11 cellular contexts compared by ENCODE assay signal in genomic region chr3:195100903-195101591, GRCh38.
DNase-seq lines count a peak whose midpoint lies in the region; ATAC-seq and TF ChIP-seq lines count a peak whose summit lies in the region.
"Had no signal": no experiment of that assay in that cellular context is flagged by ENCODE, and none has a peak within 500 bp of the region (broad histone marks: within the 10 kb centered on the region; RNA-seq: fewer than 3 reads in every experiment).

No MANE protein-coding gene starts in this region.

- ATAC-seq in aorta (ENCODE audit: low FRiP score): no peak

- H3K4me3 ChIP-seq in mammary epithelial cell (replicated peaks in 1 of 3; ENCODE audit: insufficient read depth in 1 of 3, low read depth in 2 of 3, low read length in 3 of 3) (no peak overlapping the region), SK-N-MC (peak overlapping the region; percentile 57), left ventricle myocardium inferior (no peak overlapping the region), aorta (ENCODE audit: low read length in 2 of 2) (no peak overlapping the region), vagina (no peak overlapping the region)
- H3K4me3 ChIP-seq: tibial nerve had no signal

- DNase-seq in MCF 10A (ENCODE audit: unreplicated experiment) (peak; percentile 77), mammary epithelial cell (no peak), SK-N-MC (ENCODE audit: low read depth, low spot score) (peak; percentile 84), left ventricle myocardium inferior (peak; percentile 80), aorta (peak; percentile 61 to 73), activated gamma-delta T cell (lab: John Stamatoyannopoulos, UW) (no peak), vagina (ENCODE audit: extremely low spot score in 2 of 2) (no peak)
- DNase-seq in activated CD8-positive, alpha-beta memory T cell treated with anti-CD3 and anti-CD28 coated beads, Interleukin-2, amount 50 U/mL, for 48 hours: no peak
- DNase-seq: activated naive CD4-positive, alpha-beta T cell; DND-41 had no signal

- H3K27ac Mint-ChIP-seq in MCF 10A (ENCODE audit: low read depth, unreplicated experiment): peak overlapping the region; percentile 92

- BruUV-seq in MCF 10A (replicated peaks; lab: Mats Ljungman, UMichigan) (no TSS peak), mammary epithelial cell (replicated peaks; lab: Mats Ljungman, UMichigan) (no TSS peak)

- dilution Hi-C loops in mammary epithelial cell (cut with HindIII; ENCODE audit: low sequenced_read_pairs): no loop called here

- intact Hi-C loops in MCF 10A (cut with micrococcal nuclease): loop anchor here (10.0 kb wide), 1 partner anchor 96 kb away; no protein-coding TSS in a partner anchor
- intact Hi-C loops in mammary epithelial cell (cut with micrococcal nuclease): loop anchor here (10.0 kb wide), 2 partner anchors 226 to 336 kb away; no protein-coding TSS in a partner anchor
- intact Hi-C loops in left ventricle myocardium inferior (cut with micrococcal nuclease): no loop called here
- intact Hi-C loops in aorta (cut with DNase I): loop anchor here in 1 of 2 donors (5.0 kb wide), 1 partner anchor 161 kb away; no protein-coding TSS in a partner anchor
- intact Hi-C loops in vagina (cut with DNase I): no loop called here

- no peak overlapping the region for H3K27ac ChIP-seq in mammary epithelial cell (ENCODE audit: insufficient read depth, low read depth, low read length)
- peak overlapping the region; percentile 94 for H3K27ac ChIP-seq in SK-N-MC
- peak overlapping the region; percentile 71 for H3K27ac ChIP-seq in left ventricle myocardium inferior (replicated peaks)
- no peak overlapping the region for H3K27ac ChIP-seq in aorta (ENCODE audit: low read depth in 1 of 2, low read length in 2 of 2)
- no peak overlapping the region for H3K27ac ChIP-seq in vagina

- H3K9me3 ChIP-seq in mammary epithelial cell (replicated peaks; ENCODE audit: insufficient read depth, low read length) (no peaks in the 10 kb centered on the region), SK-N-MC (ENCODE audit: low read depth, low read length) (no peaks in the 10 kb centered on the region), left ventricle myocardium inferior (replicated peaks) (no peaks in the 10 kb centered on the region), aorta (ENCODE audit: control insufficient read depth, low read length) (no peaks in the 10 kb centered on the region), vagina (no peaks in the 10 kb centered on the region)
- H3K9me3 ChIP-seq: tibial nerve had no signal

- H4K20me1 ChIP-seq in mammary epithelial cell (ENCODE audit: insufficient read depth, low read length): no peaks in the 10 kb centered on the region

- no peaks in the 10 kb centered on the region for H3K27me3 ChIP-seq in mammary epithelial cell (ENCODE audit: insufficient read depth, low read length)
- no peaks in the 10 kb centered on the region for H3K27me3 ChIP-seq in left ventricle myocardium inferior (ENCODE audit: low read depth)
- no peaks in the 10 kb centered on the region for H3K27me3 ChIP-seq in aorta (ENCODE audit: control insufficient read depth in 1 of 2, insufficient read depth in 2 of 2, low read length in 1 of 2)
- no peaks in the 10 kb centered on the region for H3K27me3 ChIP-seq in vagina
- H3K27me3 ChIP-seq: tibial nerve had no signal

- TF ChIP-seq CTCF in MCF 10A (IDR thresholded peaks at IDR 0.05; ENCODE audit: unreplicated experiment) (no peak), mammary epithelial cell (conservative IDR thresholded peaks at IDR 0.05 in 1 of 2, IDR thresholded peaks at IDR 0.05 in 1 of 2; ENCODE audit: extremely low read depth in 1 of 2, insufficient read depth in 1 of 2, low read depth in 1 of 2, low read length in 2 of 2) (no peak), left ventricle myocardium inferior (IDR thresholded peaks at IDR 0.05; ENCODE audit: borderline replicate concordance) (no peak), vagina (IDR thresholded peaks at IDR 0.05) (no peak)

- POLR2A ChIA-PET in MCF 10A (lab: Yijun Ruan, JAX): interaction anchor here (0.6 to 1.2 kb wide), 2 partner anchors 230 to 420 kb away, joined by 3 to 4 read pairs; no protein-coding TSS in a partner anchor

- peaks cover 13% of the 10 kb centered on the region for H3K36me3 Mint-ChIP-seq in MCF 10A (ENCODE audit: insufficient read depth, unreplicated experiment)

- no peaks in the 10 kb centered on the region for H3K9me3 Mint-ChIP-seq in MCF 10A (ENCODE audit: unreplicated experiment)

- H3K9ac ChIP-seq in mammary epithelial cell (ENCODE audit: insufficient read depth, low read length): no peak overlapping the region
- peak overlapping the region; percentile 51 for H3K9ac ChIP-seq in SK-N-MC (ENCODE audit: insufficient read length)

- H3K4me1 Mint-ChIP-seq in MCF 10A (ENCODE audit: insufficient read depth, unreplicated experiment): peaks cover 34% of the 10 kb centered on the region

- H3K79me2 ChIP-seq in mammary epithelial cell (ENCODE audit: insufficient read depth, low read length): no peaks in the 10 kb centered on the region

- in situ Hi-C loops in mammary epithelial cell (cut with MboI; ENCODE audit: low sequenced_read_pairs in 2 of 2): loop anchor here in 1 of 2 donors (10.0 kb wide), 1 partner anchor 416 kb away; the partner anchor contains the start of gene FAM43A

- no peak overlapping the region for H3K4me3 Mint-ChIP-seq in MCF 10A (ENCODE audit: unreplicated experiment)

- no peak for TF ChIP-seq POLR2A in vagina (IDR thresholded peaks at IDR 0.05)

- peaks cover 22% of the 10 kb centered on the region for H3K4me1 ChIP-seq in mammary epithelial cell (ENCODE audit: insufficient read depth, low read length)
- H3K4me1 ChIP-seq in left ventricle myocardium inferior: peaks cover 55% of the 10 kb centered on the region
- no peaks in the 10 kb centered on the region for H3K4me1 ChIP-seq in aorta (ENCODE audit: control insufficient read depth in 1 of 2, insufficient read depth in 2 of 2, low read length in 2 of 2)
- H3K4me1 ChIP-seq in vagina: peaks cover 36% of the 10 kb centered on the region

- 70% methylated on average over 9 of the region's 9 CpGs for WGBS in mammary epithelial cell (ENCODE audit: low coverage, missing lambda C conversion rate)
- 92 to 94% methylated on average over 9 of the region's 9 CpGs for WGBS in aorta, 2 donors

- CTCF ChIA-PET in MCF 10A (lab: Yijun Ruan, JAX): no interaction called here
- CTCF ChIA-PET in mammary epithelial cell (lab: Charles Lee; ENCODE audit: low non-redundant PET): no interaction called here

- no peak overlapping the region for H2AFZ ChIP-seq in mammary epithelial cell (ENCODE audit: low read depth, low read length)

- H3K4me2 ChIP-seq in mammary epithelial cell (ENCODE audit: insufficient read depth, low read depth, low read length): no peak overlapping the region

- H3K36me3 ChIP-seq in mammary epithelial cell (ENCODE audit: insufficient read depth, low read length) (no peaks in the 10 kb centered on the region), SK-N-MC (ENCODE audit: insufficient read depth, low read length) (peaks cover 6% of the 10 kb centered on the region; the same call in 1 of the 2 replicates), left ventricle myocardium inferior (no peaks in the 10 kb centered on the region), aorta (ENCODE audit: control insufficient read depth in 1 of 2, insufficient read depth in 2 of 2, low read length in 1 of 2) (no peaks in the 10 kb centered on the region), vagina (no peaks in the 10 kb centered on the region)
- H3K36me3 ChIP-seq: tibial nerve had no signal

- H3K27me3 Mint-ChIP-seq in MCF 10A (ENCODE audit: insufficient read depth, unreplicated experiment): no peaks in the 10 kb centered on the region

Comparison
In these comparisons a context has a peak if more than half of its experiments do, and no peak if none do; other contexts are left out.
1. DNase-seq: peak in MCF 10A (single experiment), SK-N-MC (single experiment), left ventricle myocardium inferior (single experiment) and aorta (2 of 2); none in mammary epithelial cell (single experiment), activated CD8-positive, alpha-beta memory T cell treated with anti-CD3 and anti-CD28 coated beads, Interleukin-2, amount 50 U/mL, for 48 hours (single experiment), activated gamma-delta T cell (single experiment) and vagina (0 of 2).
2. H3K27ac ChIP-seq: peak in SK-N-MC (single experiment) and left ventricle myocardium inferior (single experiment); none in mammary epithelial cell (single experiment), aorta (0 of 2) and vagina (single experiment).
3. intact Hi-C loops: an anchor here in MCF 10A (10.0 kb wide) and mammary epithelial cell (10.0 kb wide); none called in left ventricle myocardium inferior and vagina.